8 cellular contexts compared by ENCODE assay signal in the genomic region with DNA sequence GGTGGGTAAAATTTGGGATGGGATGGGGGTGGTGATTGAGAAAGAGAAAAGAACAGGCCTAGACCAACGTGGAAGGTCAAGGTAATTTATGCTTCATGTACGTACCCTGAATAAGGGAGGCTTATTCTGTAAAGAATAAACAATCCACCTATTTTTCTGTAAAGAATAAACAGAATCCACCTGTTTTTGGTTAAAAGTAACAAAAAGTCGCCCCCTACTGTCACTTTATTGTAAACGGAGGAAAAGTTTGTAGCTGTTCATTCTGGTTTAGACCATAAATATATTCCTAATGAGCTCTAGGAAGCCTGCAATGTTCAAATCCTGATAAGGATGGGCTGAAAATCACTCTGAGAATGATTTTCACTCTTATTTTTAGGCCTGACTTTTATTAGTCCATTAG. TPM values are rescaled to one million over a fixed set of nuclear protein-coding genes. Genes with fewer than 3 reads are reported as not detected.
DNase-seq lines count a peak whose midpoint lies in the region; ATAC-seq and TF ChIP-seq lines count a peak whose summit lies in the region.

No MANE protein-coding gene starts in this region.

- H3K79me2 ChIP-seq in mammary epithelial cell (ENCODE audit: insufficient read depth, low read length), result no peaks in the 10 kb centered on the region

- peak; percentile 41 for DNase-seq in DMS114 treated with DMSO at 0.1 percent for 48 hours (lab: John Stamatoyannopoulos, UW; ENCODE audit: unreplicated experiment)
- DNase-seq in KBM-7, result peak; percentile 48
- DNase-seq in mammary epithelial cell, result no peak
- DNase-seq in myocyte (ENCODE audit: low read depth), result peak; percentile 24
- no peak for DNase-seq in OCI-M2 (lab: John Stamatoyannopoulos, UW; ENCODE audit: unreplicated experiment)

- no peak overlapping the region for H3K4me2 ChIP-seq in mammary epithelial cell (ENCODE audit: insufficient read depth, low read depth, low read length)

- intact Hi-C loops in mammary epithelial cell (cut with micrococcal nuclease), result loop anchor here (5.0 kb wide), 1 partner anchor 89 kb away; a partner anchor contains a TSS

- peaks cover 8% of the 10 kb centered on the region for H3K36me3 ChIP-seq in mammary epithelial cell (ENCODE audit: insufficient read depth, low read length)

- no TSS peak for BruUV-seq in mammary epithelial cell (replicated peaks; lab: Mats Ljungman, UMichigan)

- CTCF ChIA-PET in mammary epithelial cell (lab: Charles Lee; ENCODE audit: low non-redundant PET), result no interaction called here

- H3K27me3 ChIP-seq in mammary epithelial cell (ENCODE audit: insufficient read depth, low read length), result no peaks in the 10 kb centered on the region

- no peaks in the 10 kb centered on the region for H4K20me1 ChIP-seq in mammary epithelial cell (ENCODE audit: insufficient read depth, low read length)

- no peaks in the 10 kb centered on the region for H3K9me3 ChIP-seq in mammary epithelial cell (replicated peaks; ENCODE audit: insufficient read depth, low read length)

- dilution Hi-C loops in mammary epithelial cell (cut with HindIII; ENCODE audit: low sequenced_read_pairs), result no loop called here

- H3K4me1 ChIP-seq in mammary epithelial cell (ENCODE audit: insufficient read depth, low read length), result peaks cover 4% of the 10 kb centered on the region

- H3K9ac ChIP-seq in mammary epithelial cell (ENCODE audit: insufficient read depth, low read length), result no peak overlapping the region

- WGBS in mammary epithelial cell (ENCODE audit: low coverage, missing lambda C conversion rate), result 0% methylated on average over 2 of the region's 4 CpGs

- H2AFZ ChIP-seq in mammary epithelial cell (ENCODE audit: low read depth, low read length), result no peak overlapping the region

- no peak overlapping the region for H3K4me3 ChIP-seq in mammary epithelial cell (replicated peaks in 1 of 3; ENCODE audit: insufficient read depth in 1 of 3, low read depth in 2 of 3, low read length in 3 of 3)

- peak; percentile 39 for TF ChIP-seq CTCF in mammary epithelial cell (conservative IDR thresholded peaks at IDR 0.05 in 1 of 2, IDR thresholded peaks at IDR 0.05 in 1 of 2; ENCODE audit: extremely low read depth in 1 of 2, insufficient read depth in 1 of 2, low read depth in 1 of 2, low read length in 2 of 2)

- H3K27ac ChIP-seq in mammary epithelial cell (ENCODE audit: insufficient read depth, low read depth, low read length), result no peak overlapping the region

- in situ Hi-C loops in KBM-7 (cut with MboI; ENCODE audit: low pct_unique_long_range_greater_than_20kb, low sequenced_read_pairs) (loop anchor here (10.0 to 25.0 kb wide), 2 partner anchors 157 to 449 kb away; no protein-coding TSS in a partner anchor), mammary epithelial cell (cut with MboI; ENCODE audit: low sequenced_read_pairs in 2 of 2) (loop anchor here (5.0 to 10.0 kb wide), 2 partner anchors 154 to 157 kb away; no protein-coding TSS in a partner anchor)

- no peak for ATAC-seq in HG03439 (IDR thresholded peaks at IDR 0.05; ENCODE audit: unreplicated experiment)
- no peak for ATAC-seq in HG03039 (IDR thresholded peaks at IDR 0.05; ENCODE audit: unreplicated experiment)
- ATAC-seq in GM21576 (IDR thresholded peaks at IDR 0.05; ENCODE audit: unreplicated experiment), result no peak

RNA-seq across cellular contexts. Expression of a gene that starts 23.5 kb away (rescaled TPM):
- total RNA-seq in mammary epithelial cell, result 100 to 1,000 TPM in 1 of 2 donors, 10 to 100 TPM in 1; 65.7 to 125 TPM
- 138 TPM for polyA plus RNA-seq in mammary epithelial cell
- 297 TPM for polyA minus RNA-seq in mammary epithelial cell
- 12.8 and 18.1 TPM in 2 replicates for total RNA-seq in myocyte
- polyA plus RNA-seq in myocyte (2012), result 12.9 TPM

RNA-seq across cellular contexts. Expression of a gene that starts 24.1 kb away (rescaled TPM):
- total RNA-seq in mammary epithelial cell (10 to 100 TPM; 38.0 to 49.2 TPM), myocyte (80.9 and 84.8 TPM in 2 replicates)
- polyA plus RNA-seq in mammary epithelial cell, result 10.8 TPM
- polyA minus RNA-seq in mammary epithelial cell, result 49.5 TPM
- polyA plus RNA-seq in myocyte (2012), result 24.2 TPM

Comparison
In these comparisons a context has a peak if more than half of its experiments do, and no peak if none do; other contexts are left out.
1. DNase-seq: peak in DMS114 treated with DMSO at 0.1 percent for 48 hours (single experiment), KBM-7 (single experiment) and myocyte (single experiment); none in mammary epithelial cell (single experiment) and OCI-M2 (single experiment).